ENCODE assay signal across 1 cellular context in genomic region chr16:22206013-22206846, GRCh38.
TF ChIP-seq lines count a peak whose summit lies in the region.

EEF2K (plus strand) TSS chr16:22206278; CDS start chr16:22225730, 19,452 bp downstream.

TF ChIP-seq in HepG2, 621 proteins besides CTCF, POLR2A, EP300 and RAD21 (continued from another document and continues in another):
- TF ChIP-seq NRL (CRISPR knock-in tag; IDR thresholded peaks at IDR 0.05; ENCODE audit: borderline replicate concordance), result peak; percentile 96; the same call in 1 of the 2 replicates
- peak; percentile 93 for TF ChIP-seq ZBTB26 (CRISPR knock-in tag; IDR thresholded peaks at IDR 0.05; ENCODE audit: borderline replicate concordance)
- peak; percentile 82; the same call in 1 of the 2 replicates for TF ChIP-seq DMTF1 (CRISPR knock-in tag; IDR thresholded peaks at IDR 0.05)
- TF ChIP-seq ZNF296 (CRISPR knock-in tag; conservative IDR thresholded peaks at IDR 0.05), result peak; percentile 69; the same call in 1 of the 2 replicates
- TF ChIP-seq ZNF639 (CRISPR knock-in tag; conservative IDR thresholded peaks at IDR 0.05), result peak; percentile 92
- TF ChIP-seq CHCHD3 (CRISPR knock-in tag; IDR thresholded peaks at IDR 0.05), result peak; percentile 87
- peak; percentile 98; the same call in 1 of the 2 replicates for TF ChIP-seq GTF3A (CRISPR knock-in tag; conservative IDR thresholded peaks at IDR 0.05)
- peak; percentile 43 for TF ChIP-seq ZNF782 (CRISPR knock-in tag; IDR thresholded peaks at IDR 0.05; ENCODE audit: borderline replicate concordance)
- TF ChIP-seq KIAA2018 (CRISPR knock-in tag; IDR thresholded peaks at IDR 0.05; ENCODE audit: borderline replicate concordance), result no peak
- TF ChIP-seq LCORL (IDR thresholded peaks at IDR 0.05), result no peak
- peak; percentile 97 for TF ChIP-seq LCORL (CRISPR knock-in tag; IDR thresholded peaks at IDR 0.05)
- TF ChIP-seq RXRA (CRISPR knock-in tag; IDR thresholded peaks at IDR 0.05), result peak; percentile 70; the same call in 1 of the 2 replicates
- peak; percentile 73 for TF ChIP-seq NFAT5 (CRISPR knock-in tag; IDR thresholded peaks at IDR 0.05)
- peak; percentile 50; the same call in 1 of the 2 replicates for TF ChIP-seq NPAS2 (CRISPR knock-in tag; IDR thresholded peaks at IDR 0.05; ENCODE audit: borderline replicate concordance)
- no peak for TF ChIP-seq NFIB (CRISPR knock-in tag; IDR thresholded peaks at IDR 0.05; ENCODE audit: borderline replicate concordance)
- TF ChIP-seq TRAFD1 (CRISPR knock-in tag; IDR thresholded peaks at IDR 0.05; ENCODE audit: borderline replicate concordance), result peak; percentile 71; the same call in 1 of the 2 replicates
- TF ChIP-seq ZNF251 (CRISPR knock-in tag; IDR thresholded peaks at IDR 0.05), result peak; percentile 22; the same call in 1 of the 2 replicates
- no peak; a peak in 2 of 4 replicates for TF ChIP-seq ATF4 (CRISPR knock-in tag; IDR thresholded peaks at IDR 0.05)
- TF ChIP-seq PHF20 (CRISPR knock-in tag; IDR thresholded peaks at IDR 0.05), result peak; percentile 78
- no peak for TF ChIP-seq HOXA7 (CRISPR knock-in tag; IDR thresholded peaks at IDR 0.05)
- peak; percentile 91 for TF ChIP-seq PATZ1 (CRISPR knock-in tag; IDR thresholded peaks at IDR 0.05)
- peak; percentile 97 for TF ChIP-seq ARNT2 (CRISPR knock-in tag; IDR thresholded peaks at IDR 0.05; ENCODE audit: low read depth)
- TF ChIP-seq ZKSCAN1 (IDR thresholded peaks at IDR 0.05; ENCODE audit: low read length), result peak; percentile 72
- peak; percentile 70; the same call in 1 of the 2 replicates for TF ChIP-seq ZKSCAN8 (CRISPR knock-in tag; IDR thresholded peaks at IDR 0.05; ENCODE audit: borderline replicate concordance)
